17 cellular contexts compared by ENCODE assay signal in the genomic region with DNA sequence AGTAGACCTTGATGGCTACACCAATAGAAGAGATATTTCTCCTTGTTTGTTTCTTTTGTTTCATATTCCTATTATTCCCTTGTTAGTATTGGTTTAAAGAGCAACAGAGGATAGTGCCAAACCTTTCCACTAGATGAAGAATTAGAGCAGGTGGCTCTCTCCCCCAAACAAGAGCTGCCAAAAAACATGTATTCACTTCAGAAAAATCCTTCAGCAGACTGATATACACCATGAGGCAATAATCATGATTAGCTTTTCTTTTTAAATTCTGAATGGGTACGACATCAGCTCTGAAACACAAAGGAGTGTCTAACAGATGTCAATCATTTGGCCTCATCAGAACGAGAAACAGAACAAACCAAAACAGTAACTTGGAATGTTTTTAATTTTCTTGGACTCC.
A peak's percentile ranks its signal among the peaks of the same experiment; 100 is the strongest.
DNase-seq lines count a peak whose midpoint lies in the region; ATAC-seq and TF ChIP-seq lines count a peak whose summit lies in the region.
"Had no signal": no experiment of that assay in that cellular context is flagged by ENCODE, and none has a peak within 500 bp of the region (broad histone marks: within the 10 kb centered on the region; RNA-seq: fewer than 3 reads in every experiment).

No MANE protein-coding gene starts in this region.

- no peaks in the 10 kb centered on the region for H3K36me3 ChIP-seq in MG63
- H3K36me3 ChIP-seq: BLaER1 had no signal

- H3K4me1 Mint-ChIP-seq in activated T-helper 17 cell treated with anti-CD3 and anti-CD28 coated beads, Interleukin-2, amount 50 U/mL, for 72 hours: no peaks in the 10 kb centered on the region
- H3K4me1 Mint-ChIP-seq: CD14-positive monocyte, H9 had no signal

- DNase-seq in Ammon's horn (ENCODE audit: low spot score): peak; percentile 17
- peak; percentile 37 for DNase-seq in LHCN-M2 (ENCODE audit: low read depth)
- no peak for DNase-seq in omental fat pad (ENCODE audit: low spot score)
- no peak for DNase-seq in MG63
- no peak for DNase-seq in activated naive CD4-positive, alpha-beta T cell treated with anti-CD3 and anti-CD28 coated beads, Interleukin-2, amount 50 U/mL, for 16 hours
- DNase-seq: AML-193; CD4-positive, alpha-beta memory T cell; DMS79 treated with DMSO at 0.1 percent for 48 hours; H9 had no signal

- H3K27ac Mint-ChIP-seq in activated T-helper 17 cell treated with anti-CD3 and anti-CD28 coated beads, Interleukin-2, amount 50 U/mL, for 72 hours: peak overlapping the region; percentile 6
- H3K27ac Mint-ChIP-seq: CD14-positive monocyte; CD4-positive, alpha-beta memory T cell; H9; IgD-negative memory B cell had no signal

- no peaks in the 10 kb centered on the region for H3K27me3 Mint-ChIP-seq in activated T-helper 17 cell treated with anti-CD3 and anti-CD28 coated beads, Interleukin-2, amount 50 U/mL, for 72 hours
- H3K27me3 Mint-ChIP-seq: IgD-negative memory B cell had no signal

- peaks cover 3% of the 10 kb centered on the region for H3K9me3 Mint-ChIP-seq in activated T-helper 17 cell treated with anti-CD3 and anti-CD28 coated beads, Interleukin-2, amount 50 U/mL, for 72 hours
- H3K9me3 Mint-ChIP-seq: H9 had no signal

- TF ChIP-seq CTCF in omental fat pad (IDR thresholded peaks at IDR 0.05): no peak

- H3K36me3 Mint-ChIP-seq in activated T-helper 17 cell treated with anti-CD3 and anti-CD28 coated beads, Interleukin-2, amount 50 U/mL, for 72 hours (ENCODE audit: low read depth): no peaks in the 10 kb centered on the region
- H3K36me3 Mint-ChIP-seq: CD14-positive monocyte; CD4-positive, alpha-beta memory T cell had no signal

- H3K27me3 ChIP-seq in MG63: no peaks in the 10 kb centered on the region
- H3K27me3 ChIP-seq: BLaER1 had no signal

- H3K4me3 ChIP-seq in MG63: no peak overlapping the region
- H3K4me3 ChIP-seq: A549, BLaER1, GM12878 had no signal

- ATAC-seq in activated T-helper 17 cell treated with anti-CD3 and anti-CD28 coated beads, Interleukin-2, amount 50 U/mL, for 72 hours (replicated peaks): no peak
- ATAC-seq in omental fat pad (ENCODE audit: low FRiP score) (peak; percentile 76), GM18907 (IDR thresholded peaks at IDR 0.05; ENCODE audit: unreplicated experiment) (no peak)
- ATAC-seq: A549, GM12878, HepG2 had no signal

- H3K9me3 ChIP-seq in MG63: no peaks in the 10 kb centered on the region
- H3K9me3 ChIP-seq: A549 had no signal

- no peak overlapping the region for H3K4me3 Mint-ChIP-seq in activated T-helper 17 cell treated with anti-CD3 and anti-CD28 coated beads, Interleukin-2, amount 50 U/mL, for 72 hours
- H3K4me3 Mint-ChIP-seq: CD14-positive monocyte; CD4-positive, alpha-beta memory T cell; H9; IgD-negative memory B cell had no signal

Comparison
In these comparisons a context has a peak if more than half of its experiments do, and no peak if none do; other contexts are left out.
1. DNase-seq: peak in Ammon's horn (single experiment) and LHCN-M2 (single experiment); none in omental fat pad (single experiment), MG63 (single experiment) and activated naive CD4-positive, alpha-beta T cell treated with anti-CD3 and anti-CD28 coated beads, Interleukin-2, amount 50 U/mL, for 16 hours (single experiment).